Comparison of ENCODE assay signal across 8 cellular contexts in the genomic region with DNA sequence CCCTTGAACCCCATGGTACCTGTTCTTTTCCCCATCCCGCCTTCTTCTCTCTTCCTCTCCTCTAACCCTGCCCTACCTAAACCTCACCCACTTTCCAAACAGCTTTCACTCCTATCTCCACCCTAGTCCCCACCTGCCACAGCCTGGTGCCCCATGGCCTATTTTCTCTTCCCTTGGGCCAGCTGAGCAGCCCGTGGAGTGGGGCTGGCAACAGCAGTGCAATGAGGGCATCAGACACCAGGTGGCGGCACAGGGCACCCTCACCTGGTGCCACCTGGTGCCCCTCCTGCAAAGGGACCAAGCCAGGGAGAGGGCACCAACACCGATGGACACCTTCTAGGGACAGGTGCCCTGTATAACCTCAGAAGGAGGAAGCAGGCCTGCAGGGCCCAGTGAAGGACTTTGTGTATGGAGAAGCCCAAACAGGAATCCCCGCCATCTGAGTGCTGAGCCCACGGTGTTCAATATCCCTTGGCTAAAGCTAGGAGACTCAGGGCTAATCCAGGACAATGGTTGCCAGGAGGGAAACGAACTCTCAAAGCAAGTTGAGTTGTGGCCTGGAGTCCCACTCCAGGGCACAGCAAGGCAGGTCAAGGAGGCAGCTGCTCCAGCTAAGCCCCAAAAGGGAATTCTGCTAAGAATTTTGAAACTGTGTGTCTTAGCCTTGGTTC. TPM values are rescaled to one million over a fixed set of nuclear protein-coding genes. Genes with fewer than 3 reads are reported as not detected.
DNase-seq lines count a peak whose midpoint lies in the region; ATAC-seq, FAIRE-seq and TF ChIP-seq lines count a peak whose summit lies in the region.

No MANE protein-coding gene starts in this region.

- peaks cover 40% of the 10 kb centered on the region for H3K27me3 Mint-ChIP-seq in WTC11 (ENCODE audit: low read depth)

- H2AFZ ChIP-seq in Karpas-422 (ENCODE audit: low read length), result no peak overlapping the region

- FAIRE-seq in bronchial epithelial cell (lab: Jason Lieb, UNC), result no peak

- no peaks in the 10 kb centered on the region for H3K9me3 Mint-ChIP-seq in WTC11

- TF ChIP-seq CTCF in WTC11 (IDR thresholded peaks at IDR 0.05) (peak; percentile 65), bronchial epithelial cell (IDR thresholded peaks at IDR 0.05; ENCODE audit: insufficient read depth, low read length, severe bottlenecking) (peak; percentile 95), mucosa of descending colon (IDR thresholded peaks at IDR 0.05) (peak; percentile 77)

- H3K36me3 ChIP-seq in Karpas-422 (ENCODE audit: insufficient read depth, low read length), result no peaks in the 10 kb centered on the region
- no peaks in the 10 kb centered on the region for H3K36me3 ChIP-seq in bronchial epithelial cell (ENCODE audit: control insufficient read depth, insufficient read depth, low read length)
- H3K36me3 ChIP-seq in mucosa of descending colon (ENCODE audit: low read depth), result no peaks in the 10 kb centered on the region

- H3K9ac ChIP-seq in Karpas-422 (ENCODE audit: low read length), result no peak overlapping the region

- H3K4me1 ChIP-seq in Karpas-422 (ENCODE audit: low read length) (peaks cover 4% of the 10 kb centered on the region), mucosa of descending colon (ENCODE audit: low read depth) (peaks cover 37% of the 10 kb centered on the region)

- no peak overlapping the region for H3K27ac ChIP-seq in Karpas-422 (ENCODE audit: low read length)

- no peaks in the 10 kb centered on the region for H4K20me1 ChIP-seq in Karpas-422 (ENCODE audit: insufficient read depth, low read depth, low read length)

- H3K4me3 ChIP-seq in Karpas-422 (ENCODE audit: low read length), result no peak overlapping the region
- no peak overlapping the region for H3K4me3 ChIP-seq in bronchial epithelial cell (ENCODE audit: low read depth, low read length)
- H3K4me3 ChIP-seq in mucosa of descending colon, result no peak overlapping the region

- peak; percentile 57 for DNase-seq in DMS153 (lab: John Stamatoyannopoulos, UW)
- peak; percentile 78 for DNase-seq in Karpas-422
- peak; percentile 79 for DNase-seq in WTC11 (ENCODE audit: low spot score)
- peak; percentile 31 for DNase-seq in bronchial epithelial cell (ENCODE audit: low read depth)
- DNase-seq in mucosa of descending colon, result peak; percentile 89 to 96 (median 95)
- peak; percentile 70 for DNase-seq in stimulated activated naive CD8-positive, alpha-beta T cell treated with anti-CD3 and anti-CD28 coated beads, Interleukin-15, Interleukin-2, amounts not matched to agents 100 U/mL and 50 U/mL, for 24 hours

- CTCF ChIA-PET in WTC11 (lab: Charles Lee), result interaction anchor here (0.6 to 7.5 kb wide), 36 partner anchors 9 to 233 kb away, joined by 3 to 121 read pairs (median 5); partner anchors contain the start of genes CACNA1G, LRRC59 and SPATA20

- POLR2A ChIA-PET in WTC11 (lab: Charles Lee), result no interaction called here

- H3K27me3 ChIP-seq in Karpas-422 (ENCODE audit: low read length) (no peaks in the 10 kb centered on the region), bronchial epithelial cell (ENCODE audit: control insufficient read depth, insufficient read depth, low read length) (peaks cover 4% of the 10 kb centered on the region)

- peaks cover 25% of the 10 kb centered on the region for H3K4me1 Mint-ChIP-seq in WTC11

- peak; percentile 54 for ATAC-seq in WTC11
- ATAC-seq in mucosa of descending colon, result peak; percentile 81
- peak; percentile 42 for ATAC-seq in stimulated activated naive CD8-positive, alpha-beta T cell treated with anti-CD3 and anti-CD28 coated beads, Interleukin-15, Interleukin-2, amounts not matched to agents 100 U/mL and 50 U/mL, for 24 hours
- ATAC-seq in GM21526 (IDR thresholded peaks at IDR 0.05; ENCODE audit: low FRiP score, unreplicated experiment), result no peak
- no peak for ATAC-seq in HG03354 (IDR thresholded peaks at IDR 0.05; ENCODE audit: poor library complexity, severe bottlenecking, unreplicated experiment)

- H3K4me2 ChIP-seq in Karpas-422 (ENCODE audit: low read depth, low read length, poor library complexity, severe bottlenecking), result no peak overlapping the region

- intact Hi-C loops in mucosa of descending colon (cut with DNase I, micrococcal nuclease), result loop anchor here (5.0 to 10.0 kb wide), 2 partner anchors 54 to 62 kb away; no protein-coding TSS in a partner anchor

- no peak overlapping the region for H3K4me3 Mint-ChIP-seq in WTC11

- H3K27ac Mint-ChIP-seq in WTC11, result no peak overlapping the region

- H3K9me2 ChIP-seq in Karpas-422 (replicated peaks; ENCODE audit: insufficient read depth, low read length), result no peaks in the 10 kb centered on the region

- no peaks in the 10 kb centered on the region for H3K9me3 ChIP-seq in Karpas-422 (ENCODE audit: low read length)
- H3K9me3 ChIP-seq in mucosa of descending colon, result no peaks in the 10 kb centered on the region

- H3K79me2 ChIP-seq in Karpas-422 (ENCODE audit: low read length), result no peaks in the 10 kb centered on the region

- no peaks in the 10 kb centered on the region for H3K36me3 Mint-ChIP-seq in WTC11

TF ChIP-seq in WTC11, 78 proteins besides CTCF, POLR2A, EP300 and RAD21 (continues in another document):
- TF ChIP-seq, protein P1, sequence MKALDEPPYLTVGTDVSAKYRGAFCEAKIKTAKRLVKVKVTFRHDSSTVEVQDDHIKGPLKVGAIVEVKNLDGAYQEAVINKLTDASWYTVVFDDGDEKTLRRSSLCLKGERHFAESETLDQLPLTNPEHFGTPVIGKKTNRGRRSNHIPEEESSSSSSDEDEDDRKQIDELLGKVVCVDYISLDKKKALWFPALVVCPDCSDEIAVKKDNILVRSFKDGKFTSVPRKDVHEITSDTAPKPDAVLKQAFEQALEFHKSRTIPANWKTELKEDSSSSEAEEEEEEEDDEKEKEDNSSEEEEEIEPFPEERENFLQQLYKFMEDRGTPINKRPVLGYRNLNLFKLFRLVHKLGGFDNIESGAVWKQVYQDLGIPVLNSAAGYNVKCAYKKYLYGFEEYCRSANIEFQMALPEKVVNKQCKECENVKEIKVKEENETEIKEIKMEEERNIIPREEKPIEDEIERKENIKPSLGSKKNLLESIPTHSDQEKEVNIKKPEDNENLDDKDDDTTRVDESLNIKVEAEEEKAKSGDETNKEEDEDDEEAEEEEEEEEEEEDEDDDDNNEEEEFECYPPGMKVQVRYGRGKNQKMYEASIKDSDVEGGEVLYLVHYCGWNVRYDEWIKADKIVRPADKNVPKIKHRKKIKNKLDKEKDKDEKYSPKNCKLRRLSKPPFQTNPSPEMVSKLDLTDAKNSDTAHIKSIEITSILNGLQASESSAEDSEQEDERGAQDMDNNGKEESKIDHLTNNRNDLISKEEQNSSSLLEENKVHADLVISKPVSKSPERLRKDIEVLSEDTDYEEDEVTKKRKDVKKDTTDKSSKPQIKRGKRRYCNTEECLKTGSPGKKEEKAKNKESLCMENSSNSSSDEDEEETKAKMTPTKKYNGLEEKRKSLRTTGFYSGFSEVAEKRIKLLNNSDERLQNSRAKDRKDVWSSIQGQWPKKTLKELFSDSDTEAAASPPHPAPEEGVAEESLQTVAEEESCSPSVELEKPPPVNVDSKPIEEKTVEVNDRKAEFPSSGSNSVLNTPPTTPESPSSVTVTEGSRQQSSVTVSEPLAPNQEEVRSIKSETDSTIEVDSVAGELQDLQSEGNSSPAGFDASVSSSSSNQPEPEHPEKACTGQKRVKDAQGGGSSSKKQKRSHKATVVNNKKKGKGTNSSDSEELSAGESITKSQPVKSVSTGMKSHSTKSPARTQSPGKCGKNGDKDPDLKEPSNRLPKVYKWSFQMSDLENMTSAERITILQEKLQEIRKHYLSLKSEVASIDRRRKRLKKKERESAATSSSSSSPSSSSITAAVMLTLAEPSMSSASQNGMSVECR (CRISPR knock-in tag; IDR thresholded peaks at IDR 0.05; ENCODE audit: borderline replicate concordance), result no peak
- TF ChIP-seq JAZF1 (CRISPR knock-in tag; IDR thresholded peaks at IDR 0.05) (no peak), HMGXB4 (CRISPR knock-in tag; IDR thresholded peaks at IDR 0.05) (peak; percentile 69; the same call in 1 of the 2 replicates), ESRRA (CRISPR knock-in tag; IDR thresholded peaks at IDR 0.05; ENCODE audit: borderline replicate concordance) (no peak), IRF2 (CRISPR knock-in tag; IDR thresholded peaks at IDR 0.05; ENCODE audit: borderline replicate concordance, low read depth) (no peak)
- TF ChIP-seq, protein P2, sequence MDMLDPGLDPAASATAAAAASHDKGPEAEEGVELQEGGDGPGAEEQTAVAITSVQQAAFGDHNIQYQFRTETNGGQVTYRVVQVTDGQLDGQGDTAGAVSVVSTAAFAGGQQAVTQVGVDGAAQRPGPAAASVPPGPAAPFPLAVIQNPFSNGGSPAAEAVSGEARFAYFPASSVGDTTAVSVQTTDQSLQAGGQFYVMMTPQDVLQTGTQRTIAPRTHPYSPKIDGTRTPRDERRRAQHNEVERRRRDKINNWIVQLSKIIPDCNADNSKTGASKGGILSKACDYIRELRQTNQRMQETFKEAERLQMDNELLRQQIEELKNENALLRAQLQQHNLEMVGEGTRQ (CRISPR knock-in tag; IDR thresholded peaks at IDR 0.05), result 0 out of 2 replicates have a peak, but pooled peaks have one; percentile 27

RNA-seq across cellular contexts. Expression of gene ABCC3, which starts 4.0 kb away (rescaled TPM):
- total RNA-seq in Karpas-422 (2014; rRNA removed; shearing (Covaris generic); ENCODE audit: low replicate concordance), result not detected in 2 replicates
- total RNA-seq in WTC11 (2021) (0.92 to 2.6 TPM (median 0.99 TPM) in 3 replicates), bronchial epithelial cell (17.0 and 33.2 TPM in 2 replicates), mucosa of descending colon (100 to 1,000 TPM; 166 to 453 (median 211) TPM)

Comparison
In these comparisons a context has a peak if more than half of its experiments do, and no peak if none do; other contexts are left out.
1. DNase-seq: peak in every context shown above with its lines; median percentile 95 in mucosa of descending colon; 79 in WTC11; 78 in Karpas-422; 70 in stimulated activated naive CD8-positive, alpha-beta T cell treated with anti-CD3 and anti-CD28 coated beads, Interleukin-15, Interleukin-2, amounts not matched to agents 100 U/mL and 50 U/mL, for 24 hours; 57 in DMS153; 31 in bronchial epithelial cell.
2. ATAC-seq: peak in WTC11 (single experiment), mucosa of descending colon (single experiment) and stimulated activated naive CD8-positive, alpha-beta T cell treated with anti-CD3 and anti-CD28 coated beads, Interleukin-15, Interleukin-2, amounts not matched to agents 100 U/mL and 50 U/mL, for 24 hours (single experiment); none in GM21526 (single experiment) and HG03354 (single experiment).
3. Peak in every context shown above with its lines, with median percentiles within 50 percentile points of each other: CTCF ChIP-seq.